ENCODE assay signal across 8 cellular contexts in genomic region chr13:23621316-23621645, GRCh38. TPM values are rescaled to one million over a fixed set of nuclear protein-coding genes. Genes with fewer than 3 reads are reported as not detected.
DNase-seq lines count a peak whose midpoint lies in the region; ATAC-seq and TF ChIP-seq lines count a peak whose summit lies in the region.

No MANE protein-coding gene starts in this region.

- H3K27ac ChIP-seq in breast epithelium: no peak overlapping the region
- H3K27ac ChIP-seq in aorta (ENCODE audit: low read depth in 1 of 2, low read length in 2 of 2): no peak overlapping the region

- peaks cover 18% of the 10 kb centered on the region for H3K4me1 Mint-ChIP-seq in MCF 10A (ENCODE audit: insufficient read depth, unreplicated experiment)

- intact Hi-C loops in MCF 10A (cut with micrococcal nuclease) (loop anchor here (5.0 kb wide), 1 partner anchor 151 kb away; no protein-coding TSS in a partner anchor), breast epithelium (cut with DNase I; ENCODE audit: low total_unique reads) (no loop called here), aorta (cut with DNase I) (no loop called here)

- no peak for TF ChIP-seq CTCF in MCF 10A (IDR thresholded peaks at IDR 0.05; ENCODE audit: unreplicated experiment)
- no peak for TF ChIP-seq CTCF in breast epithelium (IDR thresholded peaks at IDR 0.05)
- no peak for TF ChIP-seq CTCF in foreskin fibroblast (IDR thresholded peaks at IDR 0.05; ENCODE audit: low read depth, low read length)

- H3K4me3 ChIP-seq in breast epithelium (no peak overlapping the region), MG63 (no peak overlapping the region), foreskin fibroblast (ENCODE audit: low read depth in 1 of 2, low read length in 2 of 2) (no peak overlapping the region), aorta (ENCODE audit: low read length in 2 of 2) (no peak overlapping the region)

- H3K36me3 ChIP-seq in breast epithelium: no peaks in the 10 kb centered on the region
- H3K36me3 ChIP-seq in MG63: peaks cover 4% of the 10 kb centered on the region; the same call in 1 of the 2 replicates
- H3K36me3 ChIP-seq in aorta (ENCODE audit: control insufficient read depth in 1 of 2, insufficient read depth in 2 of 2, low read length in 1 of 2): no peaks in the 10 kb centered on the region

- no peaks in the 10 kb centered on the region for H3K36me3 Mint-ChIP-seq in MCF 10A (ENCODE audit: insufficient read depth, unreplicated experiment)

- ATAC-seq in HG02763 (IDR thresholded peaks at IDR 0.05; ENCODE audit: unreplicated experiment) (no peak), aorta (ENCODE audit: low FRiP score) (no peak), GM18873 (IDR thresholded peaks at IDR 0.05; ENCODE audit: low FRiP score, unreplicated experiment) (no peak)

- 44 to 54% methylated on average over 2 of the region's 2 CpGs for WGBS in aorta, 2 donors

- CTCF ChIA-PET in MCF 10A (lab: Yijun Ruan, JAX): no interaction called here

- H3K27me3 Mint-ChIP-seq in MCF 10A (ENCODE audit: insufficient read depth, unreplicated experiment): no peaks in the 10 kb centered on the region

- H3K27me3 ChIP-seq in breast epithelium: no peaks in the 10 kb centered on the region
- no peaks in the 10 kb centered on the region for H3K27me3 ChIP-seq in MG63
- H3K27me3 ChIP-seq in aorta (ENCODE audit: control insufficient read depth in 1 of 2, insufficient read depth in 2 of 2, low read length in 1 of 2): no peaks in the 10 kb centered on the region

- H3K9me3 ChIP-seq in breast epithelium (no peaks in the 10 kb centered on the region), MG63 (peaks cover 4% of the 10 kb centered on the region; the same call in 1 of the 2 replicates), aorta (ENCODE audit: control insufficient read depth, low read length) (no peaks in the 10 kb centered on the region)

- H3K27ac Mint-ChIP-seq in MCF 10A (ENCODE audit: low read depth, unreplicated experiment): no peak overlapping the region

- H3K9me3 Mint-ChIP-seq in MCF 10A (ENCODE audit: unreplicated experiment): no peaks in the 10 kb centered on the region

- TF ChIP-seq POLR2A in breast epithelium (IDR thresholded peaks at IDR 0.05): no peak

- H3K4me3 Mint-ChIP-seq in MCF 10A (ENCODE audit: unreplicated experiment): no peak overlapping the region

- POLR2A ChIA-PET in MCF 10A (lab: Yijun Ruan, JAX): no interaction called here

- DNase-seq in MCF 10A (ENCODE audit: unreplicated experiment): peak; percentile 53
- no peak for DNase-seq in breast epithelium (ENCODE audit: low spot score in 2 of 2)
- peak; percentile 65 for DNase-seq in MG63
- DNase-seq in foreskin fibroblast: peak; percentile 91 to 94
- DNase-seq in stromal cell of bone marrow (ENCODE audit: low read depth): peak; percentile 66
- DNase-seq in aorta: no peak

- BruUV-seq in MCF 10A (replicated peaks; lab: Mats Ljungman, UMichigan): no TSS peak

- H3K4me1 ChIP-seq in breast epithelium (no peaks in the 10 kb centered on the region), aorta (ENCODE audit: control insufficient read depth in 1 of 2, insufficient read depth in 2 of 2, low read length in 2 of 2) (no peaks in the 10 kb centered on the region)

RNA-seq across cellular contexts. Expression of gene TNFRSF19, which starts 51.1 kb away (rescaled TPM):
- total RNA-seq in MCF 10A (2022) (not detected in 2 replicates), breast epithelium (1 to 10 TPM; 5.3 to 9.1 (median 7.9) TPM), aorta (1 to 10 TPM; 1.6 to 4.3 TPM)
- 0.27 and 1.3 TPM in 2 replicates for total RNA-seq in MG63 (2014; rRNA removed; shearing (Covaris generic); ENCODE audit: low replicate concordance)
- 1 to 10 TPM in 1 of 2 donors, under 1 TPM in 1; 0.38 to 2.1 TPM for polyA plus RNA-seq in aorta

Comparison
In these comparisons a context has a peak if more than half of its experiments do, and no peak if none do; other contexts are left out.
1. DNase-seq: peak in MCF 10A (single experiment), MG63 (single experiment), foreskin fibroblast (2 of 2) and stromal cell of bone marrow (single experiment); none in breast epithelium (0 of 2) and aorta (0 of 2).